In genomic region chr3:9396632-9397330, GRCh38 we compare ENCODE assay signal across 8 cellular contexts. TPM values are rescaled to one million over a fixed set of nuclear protein-coding genes. Genes with fewer than 3 reads are reported as not detected.
DNase-seq lines count a peak whose midpoint lies in the region; ATAC-seq, FAIRE-seq and TF ChIP-seq lines count a peak whose summit lies in the region.

No MANE protein-coding gene starts in this region.

- in situ Hi-C loops in astrocyte of the cerebellum (cut with HindIII; ENCODE audit: low sequenced_read_pairs): no loop called here

- peak overlapping the region; percentile 99 for H3K27ac ChIP-seq in vagina

- no peaks in the 10 kb centered on the region for H3K9me3 ChIP-seq in vagina

- no peaks in the 10 kb centered on the region for H3K36me3 ChIP-seq in vagina

- peak; percentile 71 for DNase-seq in GM18507 (ENCODE audit: extremely low spot score, insufficient read length, low read depth)
- peak; percentile 100 for DNase-seq in NCI-H2029 (lab: John Stamatoyannopoulos, UW)
- peak; percentile 99 for DNase-seq in T-helper 9 cell
- DNase-seq in astrocyte of the cerebellum (ENCODE audit: low read depth): peak; percentile 99
- DNase-seq in hepatic stellate cell (ENCODE audit: low spot score): peak; percentile 94
- DNase-seq in putamen (ENCODE audit: low spot score): peak; percentile 98
- peak; percentile 99 to 100 for DNase-seq in vagina (ENCODE audit: extremely low spot score in 2 of 2)

- peak overlapping the region; percentile 79 for H3K4me3 ChIP-seq in astrocyte of the cerebellum (ENCODE audit: low read depth, low read length)
- H3K4me3 ChIP-seq in vagina: peak overlapping the region; percentile 95 to 99

- H3K4me1 ChIP-seq in vagina: peaks cover 74% of the 10 kb centered on the region

- peak; percentile 69 for ATAC-seq in HG02981 (IDR thresholded peaks at IDR 0.05; ENCODE audit: unreplicated experiment)

- peak; percentile 97 for FAIRE-seq in GM18507 (lab: Jason Lieb, UNC)

- TF ChIP-seq CTCF in astrocyte of the cerebellum (IDR thresholded peaks at IDR 0.05; ENCODE audit: low read depth, low read length, missing control alignments): no peak
- TF ChIP-seq CTCF in vagina (IDR thresholded peaks at IDR 0.05): no peak

- H3K27me3 ChIP-seq in vagina: no peaks in the 10 kb centered on the region

- TF ChIP-seq POLR2A in vagina (IDR thresholded peaks at IDR 0.05): no peak

- intact Hi-C loops in vagina (cut with DNase I): no loop called here

RNA-seq across cellular contexts. Expression of gene SETD5, which starts 0.6 kb away (rescaled TPM):
- total RNA-seq in vagina: 110 TPM

RNA-seq across cellular contexts. Expression of gene THUMPD3, which starts 33.9 kb away (rescaled TPM):
- 25.5 TPM for total RNA-seq in vagina

Comparison
In these comparisons a context has a peak if more than half of its experiments do, and no peak if none do; other contexts are left out.
1. Peak in every context shown above with its lines: DNase-seq, ATAC-seq, H3K4me3 ChIP-seq and H3K27ac ChIP-seq.